Comparison of ENCODE assay signal across 1 cellular context in the genomic region with DNA sequence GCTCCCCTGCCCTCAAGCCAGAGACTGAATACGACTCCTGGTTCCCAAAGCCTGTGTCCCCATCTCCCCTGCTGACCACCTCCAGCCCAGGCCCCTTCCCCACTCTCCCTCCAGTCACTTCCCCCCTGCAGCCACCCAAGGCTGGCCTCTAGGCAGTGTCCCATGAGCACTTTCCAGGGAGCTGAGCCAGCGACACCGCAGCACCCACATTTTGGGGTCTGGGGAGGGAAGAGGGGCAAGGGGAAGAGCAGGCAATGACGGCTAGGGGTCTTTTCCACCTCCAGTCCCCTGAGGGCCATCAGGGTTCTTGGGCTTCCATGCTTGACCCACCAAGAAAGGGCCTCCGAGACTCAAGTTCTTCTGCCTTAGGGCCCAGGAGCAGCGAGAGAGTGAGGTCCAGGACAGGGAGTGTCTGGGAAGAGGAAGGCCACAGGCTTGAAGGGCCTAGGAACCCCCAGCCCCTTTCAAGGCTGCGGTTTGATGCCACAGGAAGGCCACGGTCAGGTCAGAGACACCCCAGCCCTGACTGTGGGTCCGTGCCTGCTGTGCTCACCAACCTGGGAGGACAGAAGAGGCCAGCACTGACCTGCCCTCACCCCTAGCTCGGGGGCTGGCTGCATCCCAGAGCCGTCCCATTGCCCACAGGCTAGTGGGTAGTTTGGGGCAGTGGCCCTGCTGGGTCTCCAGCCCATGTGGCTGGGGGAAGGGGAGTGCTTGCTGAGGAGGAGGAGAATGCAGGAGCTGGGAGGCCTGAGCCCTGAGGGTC.
TF ChIP-seq lines count a peak whose summit lies in the region.

No MANE protein-coding gene starts in this region.

TF ChIP-seq in K562, 482 proteins besides CTCF, POLR2A, EP300 and RAD21 (continued from another document):
- TF ChIP-seq, protein P1, sequence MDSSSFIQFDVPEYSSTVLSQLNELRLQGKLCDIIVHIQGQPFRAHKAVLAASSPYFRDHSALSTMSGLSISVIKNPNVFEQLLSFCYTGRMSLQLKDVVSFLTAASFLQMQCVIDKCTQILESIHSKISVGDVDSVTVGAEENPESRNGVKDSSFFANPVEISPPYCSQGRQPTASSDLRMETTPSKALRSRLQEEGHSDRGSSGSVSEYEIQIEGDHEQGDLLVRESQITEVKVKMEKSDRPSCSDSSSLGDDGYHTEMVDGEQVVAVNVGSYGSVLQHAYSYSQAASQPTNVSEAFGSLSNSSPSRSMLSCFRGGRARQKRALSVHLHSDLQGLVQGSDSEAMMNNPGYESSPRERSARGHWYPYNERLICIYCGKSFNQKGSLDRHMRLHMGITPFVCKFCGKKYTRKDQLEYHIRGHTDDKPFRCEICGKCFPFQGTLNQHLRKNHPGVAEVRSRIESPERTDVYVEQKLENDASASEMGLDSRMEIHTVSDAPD (CRISPR knock-in tag; IDR thresholded peaks at IDR 0.05): no peak
- no peak for TF ChIP-seq PML (IDR thresholded peaks at IDR 0.05; ENCODE audit: low read length)
